ENCODE assay signal across 1 cellular context in the genomic region with DNA sequence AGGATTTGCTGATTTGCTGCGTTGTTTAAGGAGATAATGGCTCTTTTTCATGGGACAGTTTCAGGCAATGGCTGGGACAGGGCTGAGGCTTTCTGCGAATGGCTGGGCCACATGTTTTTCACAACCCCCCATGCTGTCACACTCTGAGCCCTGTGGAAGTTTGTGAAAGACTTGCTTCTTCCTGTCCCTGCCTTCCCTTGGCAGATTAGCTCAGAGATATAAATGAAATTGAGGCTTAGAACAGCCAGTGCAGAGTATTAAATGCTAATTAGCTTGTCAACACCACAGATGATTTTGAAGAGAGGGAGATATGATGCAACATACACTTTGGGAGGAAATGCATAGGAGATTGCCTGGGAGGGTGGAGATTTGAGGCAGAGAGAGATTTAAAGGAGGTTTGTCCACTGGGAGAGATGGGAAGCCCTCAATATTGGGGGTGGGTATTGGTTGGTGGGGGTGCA.
TF ChIP-seq lines count a peak whose summit lies in the region.

No MANE protein-coding gene starts in this region.

TF ChIP-seq in K562, 482 proteins besides CTCF, POLR2A, EP300 and RAD21 (continued from another document and continues in another):
- TF ChIP-seq, protein P1, sequence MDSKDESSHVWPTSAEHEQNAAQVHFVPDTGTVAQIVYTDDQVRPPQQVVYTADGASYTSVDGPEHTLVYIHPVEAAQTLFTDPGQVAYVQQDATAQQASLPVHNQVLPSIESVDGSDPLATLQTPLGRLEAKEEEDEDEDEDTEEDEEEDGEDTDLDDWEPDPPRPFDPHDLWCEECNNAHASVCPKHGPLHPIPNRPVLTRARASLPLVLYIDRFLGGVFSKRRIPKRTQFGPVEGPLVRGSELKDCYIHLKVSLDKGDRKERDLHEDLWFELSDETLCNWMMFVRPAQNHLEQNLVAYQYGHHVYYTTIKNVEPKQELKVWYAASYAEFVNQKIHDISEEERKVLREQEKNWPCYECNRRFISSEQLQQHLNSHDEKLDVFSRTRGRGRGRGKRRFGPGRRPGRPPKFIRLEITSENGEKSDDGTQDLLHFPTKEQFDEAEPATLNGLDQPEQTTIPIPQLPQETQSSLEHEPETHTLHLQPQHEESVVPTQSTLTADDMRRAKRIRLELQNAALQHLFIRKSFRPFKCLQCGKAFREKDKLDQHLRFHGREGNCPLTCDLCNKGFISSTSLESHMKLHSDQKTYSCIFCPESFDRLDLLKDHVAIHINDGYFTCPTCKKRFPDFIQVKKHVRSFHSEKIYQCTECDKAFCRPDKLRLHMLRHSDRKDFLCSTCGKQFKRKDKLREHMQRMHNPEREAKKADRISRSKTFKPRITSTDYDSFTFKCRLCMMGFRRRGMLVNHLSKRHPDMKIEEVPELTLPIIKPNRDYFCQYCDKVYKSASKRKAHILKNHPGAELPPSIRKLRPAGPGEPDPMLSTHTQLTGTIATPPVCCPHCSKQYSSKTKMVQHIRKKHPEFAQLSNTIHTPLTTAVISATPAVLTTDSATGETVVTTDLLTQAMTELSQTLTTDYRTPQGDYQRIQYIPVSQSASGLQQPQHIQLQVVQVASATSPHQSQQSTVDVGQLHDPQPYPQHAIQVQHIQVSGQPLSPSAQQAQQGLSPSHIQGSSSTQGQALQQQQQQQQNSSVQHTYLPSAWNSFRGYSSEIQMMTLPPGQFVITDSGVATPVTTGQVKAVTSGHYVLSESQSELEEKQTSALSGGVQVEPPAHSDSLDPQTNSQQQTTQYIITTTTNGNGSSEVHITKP (IDR thresholded peaks at IDR 0.05; ENCODE audit: partially characterized antibody), result no peak
- TF ChIP-seq NFATC3 (IDR thresholded peaks at IDR 0.05) (no peak), KLF10 (CRISPR knock-in tag; IDR thresholded peaks at IDR 0.05) (no peak), NFE2L1 (tag; IDR thresholded peaks at IDR 0.05; ENCODE audit: borderline replicate concordance, low read depth) (no peak), MXI1 (IDR thresholded peaks at IDR 0.05; ENCODE audit: low read depth, low read length) (no peak), ZNF449 (CRISPR knock-in tag; IDR thresholded peaks at IDR 0.05) (no peak), CC2D1A (IDR thresholded peaks at IDR 0.05) (peak; percentile 48; the same call in 1 of the 2 replicates), CHD4 (IDR thresholded peaks at IDR 0.05; ENCODE audit: insufficient read depth, insufficient replicate concordance, low read depth, low read length, poor library complexity, severe bottlenecking) (no peak), PTTG1 (tag; IDR thresholded peaks at IDR 0.05; ENCODE audit: low read depth) (no peak), ZBTB17 (CRISPR knock-in tag; IDR thresholded peaks at IDR 0.05) (no peak; the same call in 1 of the 2 replicates), KDM4B (IDR thresholded peaks at IDR 0.05; ENCODE audit: borderline replicate concordance in 2 of 2, low read depth in 1 of 2) (no peak), ESRRB (CRISPR knock-in tag; IDR thresholded peaks at IDR 0.05; ENCODE audit: borderline replicate concordance) (no peak), HDAC2 (IDR thresholded peaks at IDR 0.05) (peak; percentile 78; the same call in 1 of the 2 replicates), ZNF395 (CRISPR knock-in tag; IDR thresholded peaks at IDR 0.05) (no peak), ZBTB5 (IDR thresholded peaks at IDR 0.05) (no peak), RHOXF2B (CRISPR knock-in tag; conservative IDR thresholded peaks at IDR 0.05) (no peak), HES1 (IDR thresholded peaks at IDR 0.05; ENCODE audit: low read depth) (peak; percentile 79), TGIF2 (CRISPR knock-in tag; IDR thresholded peaks at IDR 0.05) (no peak), ZNF124 (CRISPR knock-in tag; IDR thresholded peaks at IDR 0.05) (no peak), ZNF174 (CRISPR knock-in tag; IDR thresholded peaks at IDR 0.05) (no peak), HNRNPUL1 (IDR thresholded peaks at IDR 0.05; ENCODE audit: low read length) (no peak), HMBOX1 (IDR thresholded peaks at IDR 0.05) (no peak), MTA3 (IDR thresholded peaks at IDR 0.05; ENCODE audit: borderline replicate concordance) (no peak; the same call in 1 of the 2 replicates), GABPA (tag; conservative IDR thresholded peaks at IDR 0.05; ENCODE audit: low read depth) (peak; percentile 53), NCOA4 (IDR thresholded peaks at IDR 0.05; ENCODE audit: partially characterized antibody) (no peak), FOXJ2 (tag; IDR thresholded peaks at IDR 0.05) (no peak), MCM2 (IDR thresholded peaks at IDR 0.05; ENCODE audit: low read depth) (no peak), ZNF384 (IDR thresholded peaks at IDR 0.05; ENCODE audit: low read depth, low read length) (no peak), TEAD1 (CRISPR knock-in tag; IDR thresholded peaks at IDR 0.05) (0 out of 4 replicates have a peak, but pooled peaks of 1 of the 2 experiments have one; percentile 71), MITF (IDR thresholded peaks at IDR 0.05) (no peak)
- TF ChIP-seq, protein P2, sequence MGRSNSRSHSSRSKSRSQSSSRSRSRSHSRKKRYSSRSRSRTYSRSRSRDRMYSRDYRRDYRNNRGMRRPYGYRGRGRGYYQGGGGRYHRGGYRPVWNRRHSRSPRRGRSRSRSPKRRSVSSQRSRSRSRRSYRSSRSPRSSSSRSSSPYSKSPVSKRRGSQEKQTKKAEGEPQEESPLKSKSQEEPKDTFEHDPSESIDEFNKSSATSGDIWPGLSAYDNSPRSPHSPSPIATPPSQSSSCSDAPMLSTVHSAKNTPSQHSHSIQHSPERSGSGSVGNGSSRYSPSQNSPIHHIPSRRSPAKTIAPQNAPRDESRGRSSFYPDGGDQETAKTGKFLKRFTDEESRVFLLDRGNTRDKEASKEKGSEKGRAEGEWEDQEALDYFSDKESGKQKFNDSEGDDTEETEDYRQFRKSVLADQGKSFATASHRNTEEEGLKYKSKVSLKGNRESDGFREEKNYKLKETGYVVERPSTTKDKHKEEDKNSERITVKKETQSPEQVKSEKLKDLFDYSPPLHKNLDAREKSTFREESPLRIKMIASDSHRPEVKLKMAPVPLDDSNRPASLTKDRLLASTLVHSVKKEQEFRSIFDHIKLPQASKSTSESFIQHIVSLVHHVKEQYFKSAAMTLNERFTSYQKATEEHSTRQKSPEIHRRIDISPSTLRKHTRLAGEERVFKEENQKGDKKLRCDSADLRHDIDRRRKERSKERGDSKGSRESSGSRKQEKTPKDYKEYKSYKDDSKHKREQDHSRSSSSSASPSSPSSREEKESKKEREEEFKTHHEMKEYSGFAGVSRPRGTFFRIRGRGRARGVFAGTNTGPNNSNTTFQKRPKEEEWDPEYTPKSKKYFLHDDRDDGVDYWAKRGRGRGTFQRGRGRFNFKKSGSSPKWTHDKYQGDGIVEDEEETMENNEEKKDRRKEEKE (IDR thresholded peaks at IDR 0.05; ENCODE audit: borderline replicate concordance in 1 of 2, control insufficient read depth in 1 of 2, low read depth in 2 of 2, low read length in 1 of 2), result no peak
- TF ChIP-seq, protein P3, sequence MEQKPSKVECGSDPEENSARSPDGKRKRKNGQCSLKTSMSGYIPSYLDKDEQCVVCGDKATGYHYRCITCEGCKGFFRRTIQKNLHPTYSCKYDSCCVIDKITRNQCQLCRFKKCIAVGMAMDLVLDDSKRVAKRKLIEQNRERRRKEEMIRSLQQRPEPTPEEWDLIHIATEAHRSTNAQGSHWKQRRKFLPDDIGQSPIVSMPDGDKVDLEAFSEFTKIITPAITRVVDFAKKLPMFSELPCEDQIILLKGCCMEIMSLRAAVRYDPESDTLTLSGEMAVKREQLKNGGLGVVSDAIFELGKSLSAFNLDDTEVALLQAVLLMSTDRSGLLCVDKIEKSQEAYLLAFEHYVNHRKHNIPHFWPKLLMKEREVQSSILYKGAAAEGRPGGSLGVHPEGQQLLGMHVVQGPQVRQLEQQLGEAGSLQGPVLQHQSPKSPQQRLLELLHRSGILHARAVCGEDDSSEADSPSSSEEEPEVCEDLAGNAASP (IDR thresholded peaks at IDR 0.05), result no peak
